1 cellular context compared by ENCODE assay signal in genomic region chr1:25494952-25495351, GRCh38.
TF ChIP-seq lines count a peak whose summit lies in the region.

No MANE protein-coding gene starts in this region.

TF ChIP-seq in HepG2, 621 proteins besides CTCF, POLR2A, EP300 and RAD21:
- TF ChIP-seq POLR2AphosphoS2 (IDR thresholded peaks at IDR 0.05; ENCODE audit: low read depth, low read length) (no peak), ZNF644 (CRISPR knock-in tag; IDR thresholded peaks at IDR 0.05; ENCODE audit: low read depth) (no peak), ZNF709 (CRISPR knock-in tag; IDR thresholded peaks at IDR 0.05) (no peak), THAP11 (CRISPR knock-in tag; IDR thresholded peaks at IDR 0.05) (no peak), ZKSCAN5 (CRISPR knock-in tag; IDR thresholded peaks at IDR 0.05) (no peak), AGO2 (optimal IDR thresholded peaks at IDR 0.05; ENCODE audit: low read depth, low read length) (no peak), ZNF234 (CRISPR knock-in tag; conservative IDR thresholded peaks at IDR 0.05) (no peak), ZNF367 (CRISPR knock-in tag; IDR thresholded peaks at IDR 0.05; ENCODE audit: borderline replicate concordance) (no peak), MTF1 (CRISPR knock-in tag; IDR thresholded peaks at IDR 0.05) (no peak), CHD4 (IDR thresholded peaks at IDR 0.05; ENCODE audit: borderline replicate concordance, low read length) (no peak), ZZZ3 (CRISPR knock-in tag; IDR thresholded peaks at IDR 0.05; ENCODE audit: borderline replicate concordance) (no peak), ZFP62 (CRISPR knock-in tag; IDR thresholded peaks at IDR 0.05) (no peak), ZNF205 (CRISPR knock-in tag; IDR thresholded peaks at IDR 0.05) (no peak), ZNF878 (CRISPR knock-in tag; IDR thresholded peaks at IDR 0.05) (no peak), HES4 (CRISPR knock-in tag; IDR thresholded peaks at IDR 0.05; ENCODE audit: borderline replicate concordance) (no peak), BRD4 (CRISPR knock-in tag; IDR thresholded peaks at IDR 0.05) (no peak)
